In the genomic region with DNA sequence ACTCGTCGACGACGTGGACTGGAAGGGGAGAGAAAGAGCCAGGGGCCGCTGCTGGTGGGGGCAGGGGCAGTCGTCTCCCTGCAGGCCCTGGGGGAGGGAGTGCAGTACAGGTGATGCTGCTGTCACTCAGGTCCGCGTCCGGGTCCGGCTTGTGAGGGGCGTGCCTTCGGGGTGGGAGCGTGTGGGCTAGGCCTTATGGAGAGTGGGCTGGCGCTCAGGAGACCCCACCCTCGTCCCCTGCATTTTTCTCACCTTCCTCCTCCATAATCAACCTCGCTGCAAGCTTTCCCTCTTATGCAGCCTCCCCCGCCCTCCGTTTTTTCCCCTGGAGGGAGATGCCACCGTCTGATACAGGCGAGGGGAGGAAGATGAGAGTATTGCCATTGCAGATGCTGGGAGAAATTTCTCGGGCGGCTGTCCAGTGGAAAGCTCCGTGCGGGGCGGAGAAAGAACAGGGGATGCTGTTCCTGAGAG, we compare ENCODE assay signal across 1 cellular context.
TF ChIP-seq lines count a peak whose summit lies in the region.

No MANE protein-coding gene starts in this region.

TF ChIP-seq in K562, 482 proteins besides CTCF, POLR2A, EP300 and RAD21 (continued from another document):
- TF ChIP-seq, protein P1, sequence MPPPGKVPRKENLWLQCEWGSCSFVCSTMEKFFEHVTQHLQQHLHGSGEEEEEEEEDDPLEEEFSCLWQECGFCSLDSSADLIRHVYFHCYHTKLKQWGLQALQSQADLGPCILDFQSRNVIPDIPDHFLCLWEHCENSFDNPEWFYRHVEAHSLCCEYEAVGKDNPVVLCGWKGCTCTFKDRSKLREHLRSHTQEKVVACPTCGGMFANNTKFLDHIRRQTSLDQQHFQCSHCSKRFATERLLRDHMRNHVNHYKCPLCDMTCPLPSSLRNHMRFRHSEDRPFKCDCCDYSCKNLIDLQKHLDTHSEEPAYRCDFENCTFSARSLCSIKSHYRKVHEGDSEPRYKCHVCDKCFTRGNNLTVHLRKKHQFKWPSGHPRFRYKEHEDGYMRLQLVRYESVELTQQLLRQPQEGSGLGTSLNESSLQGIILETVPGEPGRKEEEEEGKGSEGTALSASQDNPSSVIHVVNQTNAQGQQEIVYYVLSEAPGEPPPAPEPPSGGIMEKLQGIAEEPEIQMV (tag; conservative IDR thresholded peaks at IDR 0.05; ENCODE audit: low read depth) = peak; percentile 97
- TF ChIP-seq ZNF121 (CRISPR knock-in tag; conservative IDR thresholded peaks at IDR 0.05) = no peak
- TF ChIP-seq ZBTB7A (IDR thresholded peaks at IDR 0.05; ENCODE audit: borderline replicate concordance, control insufficient read depth, low read depth, low read length) = peak; percentile 93; the same call in 1 of the 2 replicates
- TF ChIP-seq ZNF431 (CRISPR knock-in tag; IDR thresholded peaks at IDR 0.05) = peak; percentile 81
- TF ChIP-seq EGR1 (conservative IDR thresholded peaks at IDR 0.05) = peak; percentile 54
- TF ChIP-seq SMAD3 (CRISPR knock-in tag; conservative IDR thresholded peaks at IDR 0.05) = no peak
- peak; percentile 87 for TF ChIP-seq GATA2 (CRISPR knock-in tag; IDR thresholded peaks at IDR 0.05)
- TF ChIP-seq SREBF1 (IDR thresholded peaks at IDR 0.05; ENCODE audit: borderline replicate concordance, low read depth, low read length) = 0 out of 2 replicates have a peak, but pooled peaks have one; percentile 46
- TF ChIP-seq POLR2AphosphoS2 (IDR thresholded peaks at IDR 0.05; ENCODE audit: low read length) = no peak
- peak; percentile 76; the same call in 1 of the 2 replicates for TF ChIP-seq FOXK1 (CRISPR knock-in tag; IDR thresholded peaks at IDR 0.05; ENCODE audit: borderline replicate concordance)
- 0 out of 2 replicates have a peak, but pooled peaks have one; percentile 22 for TF ChIP-seq CREM (IDR thresholded peaks at IDR 0.05; ENCODE audit: low read depth)
- no peak for TF ChIP-seq ELF2 (CRISPR knock-in tag; IDR thresholded peaks at IDR 0.05)
- TF ChIP-seq FOXA3 (CRISPR knock-in tag; conservative IDR thresholded peaks at IDR 0.05 in 1 of 2, IDR thresholded peaks at IDR 0.05 in 1 of 2) = 0 out of 4 replicates have a peak, but pooled peaks of 1 of the 2 experiments have one; percentile 46
- TF ChIP-seq, protein P2, sequence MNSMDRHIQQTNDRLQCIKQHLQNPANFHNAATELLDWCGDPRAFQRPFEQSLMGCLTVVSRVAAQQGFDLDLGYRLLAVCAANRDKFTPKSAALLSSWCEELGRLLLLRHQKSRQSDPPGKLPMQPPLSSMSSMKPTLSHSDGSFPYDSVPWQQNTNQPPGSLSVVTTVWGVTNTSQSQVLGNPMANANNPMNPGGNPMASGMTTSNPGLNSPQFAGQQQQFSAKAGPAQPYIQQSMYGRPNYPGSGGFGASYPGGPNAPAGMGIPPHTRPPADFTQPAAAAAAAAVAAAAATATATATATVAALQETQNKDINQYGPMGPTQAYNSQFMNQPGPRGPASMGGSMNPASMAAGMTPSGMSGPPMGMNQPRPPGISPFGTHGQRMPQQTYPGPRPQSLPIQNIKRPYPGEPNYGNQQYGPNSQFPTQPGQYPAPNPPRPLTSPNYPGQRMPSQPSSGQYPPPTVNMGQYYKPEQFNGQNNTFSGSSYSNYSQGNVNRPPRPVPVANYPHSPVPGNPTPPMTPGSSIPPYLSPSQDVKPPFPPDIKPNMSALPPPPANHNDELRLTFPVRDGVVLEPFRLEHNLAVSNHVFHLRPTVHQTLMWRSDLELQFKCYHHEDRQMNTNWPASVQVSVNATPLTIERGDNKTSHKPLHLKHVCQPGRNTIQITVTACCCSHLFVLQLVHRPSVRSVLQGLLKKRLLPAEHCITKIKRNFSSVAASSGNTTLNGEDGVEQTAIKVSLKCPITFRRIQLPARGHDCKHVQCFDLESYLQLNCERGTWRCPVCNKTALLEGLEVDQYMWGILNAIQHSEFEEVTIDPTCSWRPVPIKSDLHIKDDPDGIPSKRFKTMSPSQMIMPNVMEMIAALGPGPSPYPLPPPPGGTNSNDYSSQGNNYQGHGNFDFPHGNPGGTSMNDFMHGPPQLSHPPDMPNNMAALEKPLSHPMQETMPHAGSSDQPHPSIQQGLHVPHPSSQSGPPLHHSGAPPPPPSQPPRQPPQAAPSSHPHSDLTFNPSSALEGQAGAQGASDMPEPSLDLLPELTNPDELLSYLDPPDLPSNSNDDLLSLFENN (IDR thresholded peaks at IDR 0.05; ENCODE audit: low read depth in 2 of 2, low read length in 2 of 2) = no peak
- 0 out of 2 replicates have a peak, but pooled peaks have one; percentile 34 for TF ChIP-seq FOXJ2 (tag; IDR thresholded peaks at IDR 0.05)
- peak in 1 of 2 experiments; percentile 86; a peak in 2 of 4 replicates for TF ChIP-seq HDAC1 (IDR thresholded peaks at IDR 0.05)
- TF ChIP-seq, protein P3, sequence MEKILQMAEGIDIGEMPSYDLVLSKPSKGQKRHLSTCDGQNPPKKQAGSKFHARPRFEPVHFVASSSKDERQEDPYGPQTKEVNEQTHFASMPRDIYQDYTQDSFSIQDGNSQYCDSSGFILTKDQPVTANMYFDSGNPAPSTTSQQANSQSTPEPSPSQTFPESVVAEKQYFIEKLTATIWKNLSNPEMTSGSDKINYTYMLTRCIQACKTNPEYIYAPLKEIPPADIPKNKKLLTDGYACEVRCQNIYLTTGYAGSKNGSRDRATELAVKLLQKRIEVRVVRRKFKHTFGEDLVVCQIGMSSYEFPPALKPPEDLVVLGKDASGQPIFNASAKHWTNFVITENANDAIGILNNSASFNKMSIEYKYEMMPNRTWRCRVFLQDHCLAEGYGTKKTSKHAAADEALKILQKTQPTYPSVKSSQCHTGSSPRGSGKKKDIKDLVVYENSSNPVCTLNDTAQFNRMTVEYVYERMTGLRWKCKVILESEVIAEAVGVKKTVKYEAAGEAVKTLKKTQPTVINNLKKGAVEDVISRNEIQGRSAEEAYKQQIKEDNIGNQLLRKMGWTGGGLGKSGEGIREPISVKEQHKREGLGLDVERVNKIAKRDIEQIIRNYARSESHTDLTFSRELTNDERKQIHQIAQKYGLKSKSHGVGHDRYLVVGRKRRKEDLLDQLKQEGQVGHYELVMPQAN (IDR thresholded peaks at IDR 0.05; ENCODE audit: borderline replicate concordance) = no peak; the same call in 1 of the 2 replicates
TF ChIP-seq in K562: peak in this region for 95.
